In the genomic region with DNA sequence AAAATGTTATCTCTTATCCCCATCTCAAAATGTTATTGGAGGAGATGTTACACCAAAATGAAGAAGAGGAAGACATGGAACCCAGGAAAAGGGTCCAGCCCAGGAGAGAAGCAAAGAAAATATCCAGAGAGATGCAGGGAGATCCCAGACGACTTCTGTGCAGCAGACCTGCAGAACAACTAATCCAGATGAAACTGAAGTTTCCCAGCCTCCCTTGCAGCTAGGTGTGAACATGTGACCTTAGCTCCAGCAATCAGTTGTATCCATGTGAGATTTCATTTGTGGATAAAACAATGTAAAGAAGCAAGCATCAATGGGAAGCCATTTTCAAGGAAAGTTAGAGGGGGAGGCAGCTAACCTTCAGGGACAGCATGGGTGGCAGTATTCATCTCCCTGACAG, we compare ENCODE assay signal across 7 cellular contexts.
"Had no signal": no experiment of that assay in that cellular context is flagged by ENCODE, and none has a peak within 500 bp of the region (broad histone marks: within the 10 kb centered on the region; RNA-seq: fewer than 3 reads in every experiment).

No MANE protein-coding gene starts in this region.

- H3K9ac ChIP-seq: GM23248, KMS-11 had no signal

- H3K27ac ChIP-seq: GM23248, KMS-11 had no signal

- H3K4me3 ChIP-seq: GM23248 had no signal

- H3K4me2 ChIP-seq: KMS-11 had no signal

- DNase-seq: GM23248, GOT3, H7, HCEC 1CT, IMR-90, KBM-7 had no signal

- H2AFZ ChIP-seq: GM23248 had no signal
